In genomic region chr13:20991741-20992520, GRCh38 we compare ENCODE assay signal across 16 cellular contexts.
A peak's percentile ranks its signal among the peaks of the same experiment; 100 is the strongest.
DNase-seq lines count a peak whose midpoint lies in the region; ATAC-seq and TF ChIP-seq lines count a peak whose summit lies in the region.
"Had no signal": no experiment of that assay in that cellular context is flagged by ENCODE, and none has a peak within 500 bp of the region (broad histone marks: within the 10 kb centered on the region; RNA-seq: fewer than 3 reads in every experiment).

No MANE protein-coding gene starts in this region.

- no peaks in the 10 kb centered on the region for H3K9me2 ChIP-seq in GM23248 (ENCODE audit: insufficient read depth)

- ATAC-seq in sciatic nerve = no peak
- ATAC-seq: HCT116 had no signal

- peaks cover 40% of the 10 kb centered on the region for H3K4me1 ChIP-seq in GM23248 (ENCODE audit: insufficient read depth)
- H3K4me1 ChIP-seq: BE2C had no signal

- no peak overlapping the region for H2AFZ ChIP-seq in GM23248

- in situ Hi-C loops in GM23248 (cut with MboI) = no loop called here

- no peak overlapping the region for H3K4me2 ChIP-seq in GM23248 (ENCODE audit: unreplicated experiment)

- peaks cover 89% of the 10 kb centered on the region for H3K79me2 ChIP-seq in GM23248 (ENCODE audit: insufficient read depth)

- POLR2A ChIA-PET in RWPE1 (lab: Yijun Ruan, JAX; ENCODE audit: low non-redundant PET) = no interaction called here

- H3K9ac ChIP-seq in GM23248 = no peak overlapping the region

- 90 to 95% methylated on average over 16 to 17 of the region's 17 CpGs for WGBS in GM23248 (ENCODE audit: low coverage in 1 of 2, low lambda C conversion rate in 2 of 2, missing lambda C conversion rate in 2 of 2), 2 experiments

- H4K20me1 ChIP-seq in GM23248 (ENCODE audit: insufficient read depth) = no peaks in the 10 kb centered on the region; the same call in 1 of the 2 replicates

- peaks cover 62% of the 10 kb centered on the region for H3F3A ChIP-seq in GM23248 (ENCODE audit: insufficient read depth)

- DNase-seq in GM23248 (no peak), RWPE1 (ENCODE audit: low spot score) (no peak), islet precursor cell (peak; percentile 37), sciatic nerve (ENCODE audit: low spot score) (peak; percentile 48), SHP77 (lab: John Stamatoyannopoulos, UW) (no peak), nucleus accumbens (lab: John Stamatoyannopoulos, UW) (no peak), erythroblast (lab: John Stamatoyannopoulos, UW) (no peak)
- DNase-seq: BE2C, DMS153, EL, NCI-H1417, NCI-H2029 treated with DMSO at 0.1 percent for 48 hours, NCI-H526 treated with DMSO at 0.1 percent for 48 hours, OCI-M1 had no signal

- intact Hi-C loops in sciatic nerve (cut with DNase I) = no loop called here

- 0 out of 2 replicates have a peak overlapping the region, but pooled peaks have one; percentile 65 for H3K27ac ChIP-seq in GM23248
- 0 out of 2 replicates have a peak overlapping the region, but pooled peaks have one; percentile 2 for H3K27ac ChIP-seq in RWPE1
- H3K27ac ChIP-seq: SK-N-MC had no signal

- H3K36me3 ChIP-seq in GM23248 (ENCODE audit: low read depth) = peaks cover 23% of the 10 kb centered on the region
- H3K36me3 ChIP-seq: BE2C had no signal

- H3K4me3 ChIP-seq in GM23248 = no peak overlapping the region
- H3K4me3 ChIP-seq: SK-N-MC had no signal

- CTCF ChIA-PET in RWPE1 (lab: Yijun Ruan, JAX) = interaction anchor here (0.6 kb wide), 1 partner anchor 471 kb away, joined by 3 read pairs; no protein-coding TSS in a partner anchor

- H3K9me3 ChIP-seq in GM23248 (ENCODE audit: low read depth) = no peaks in the 10 kb centered on the region
- H3K9me3 ChIP-seq: BE2C had no signal

- H3K27me3 ChIP-seq in GM23248 (replicated peaks; ENCODE audit: insufficient read depth) = no peaks in the 10 kb centered on the region
- H3K27me3 ChIP-seq: BE2C had no signal

- TF ChIP-seq CTCF in RWPE1 (conservative IDR thresholded peaks at IDR 0.05; ENCODE audit: low read depth) = no peak

- TF ChIP-seq POLR2A in erythroblast (IDR thresholded peaks at IDR 0.05; ENCODE audit: low read length) = no peak

Comparison
In these comparisons a context has a peak if more than half of its experiments do, and no peak if none do; other contexts are left out.
1. DNase-seq: peak in islet precursor cell (single experiment) and sciatic nerve (single experiment); none in GM23248 (single experiment), RWPE1 (single experiment), SHP77 (0 of 2), nucleus accumbens (0 of 56) and erythroblast (0 of 2).